Comparison of ENCODE assay signal across 2 cellular contexts in the genomic region with DNA sequence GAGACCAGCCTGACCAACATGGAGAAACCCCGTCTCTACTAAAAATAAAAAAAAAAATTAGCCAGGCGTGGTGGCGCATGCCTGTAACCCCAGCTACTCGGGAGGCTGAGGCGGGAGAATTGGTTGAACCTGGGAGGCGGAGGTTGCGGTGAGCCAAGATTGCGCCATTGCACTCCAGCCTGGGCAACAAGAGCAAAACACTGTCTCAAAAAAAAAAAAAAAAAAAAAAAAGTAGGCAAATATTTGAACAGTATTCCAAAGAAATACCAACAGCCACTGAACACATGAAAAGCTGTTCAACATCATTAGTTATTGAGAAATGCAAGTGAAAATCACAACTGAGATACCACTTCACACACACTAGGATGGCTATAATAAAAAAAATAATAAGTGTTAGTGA.
A peak's percentile ranks its signal among the peaks of the same experiment; 100 is the strongest.
TF ChIP-seq lines count a peak whose summit lies in the region.
"Not testable (repeated sequence)": the region's sequence is repeated elsewhere in the genome, so short reads cannot be mapped to it uniquely, and the experiment has no call there.

No MANE protein-coding gene starts in this region.

TF ChIP-seq in HepG2, 621 proteins besides CTCF, POLR2A, EP300 and RAD21 (continues in another document):
- TF ChIP-seq ZSCAN5A (CRISPR knock-in tag; IDR thresholded peaks at IDR 0.05; ENCODE audit: borderline replicate concordance) (0 out of 2 replicates have a peak, but pooled peaks have one; percentile 40), RCOR2 (CRISPR knock-in tag; IDR thresholded peaks at IDR 0.05) (peak; percentile 76), GATAD2A (CRISPR knock-in tag; IDR thresholded peaks at IDR 0.05) (peak; percentile 51), TRIM24 (CRISPR knock-in tag; IDR thresholded peaks at IDR 0.05) (peak; percentile 57; the same call in 1 of the 2 replicates), SOX6 (CRISPR knock-in tag; IDR thresholded peaks at IDR 0.05) (0 out of 2 replicates have a peak, but pooled peaks have one; percentile 32), ZMYM3 (CRISPR knock-in tag; IDR thresholded peaks at IDR 0.05) (peak; percentile 87), ZGPAT (CRISPR knock-in tag; IDR thresholded peaks at IDR 0.05) (peak; percentile 60; the same call in 1 of the 2 replicates), SOX13 (CRISPR knock-in tag; conservative IDR thresholded peaks at IDR 0.05 in 1 of 2, IDR thresholded peaks at IDR 0.05 in 1 of 2) (0 out of 4 replicates have a peak, but pooled peaks of 1 of the 2 experiments have one; percentile 13), CBX5 (CRISPR knock-in tag; IDR thresholded peaks at IDR 0.05; ENCODE audit: borderline replicate concordance) (0 out of 2 replicates have a peak, but pooled peaks have one; percentile 25), NCOA2 (CRISPR knock-in tag; IDR thresholded peaks at IDR 0.05) (0 out of 2 replicates have a peak, but pooled peaks have one; percentile 18), KDM1A (CRISPR knock-in tag; IDR thresholded peaks at IDR 0.05) (peak; percentile 82; the same call in 1 of the 2 replicates)
- TF ChIP-seq SOX6, SOX13 (IDR thresholded peaks at IDR 0.05): not testable (repeated sequence)
- TF ChIP-seq, protein P1, sequence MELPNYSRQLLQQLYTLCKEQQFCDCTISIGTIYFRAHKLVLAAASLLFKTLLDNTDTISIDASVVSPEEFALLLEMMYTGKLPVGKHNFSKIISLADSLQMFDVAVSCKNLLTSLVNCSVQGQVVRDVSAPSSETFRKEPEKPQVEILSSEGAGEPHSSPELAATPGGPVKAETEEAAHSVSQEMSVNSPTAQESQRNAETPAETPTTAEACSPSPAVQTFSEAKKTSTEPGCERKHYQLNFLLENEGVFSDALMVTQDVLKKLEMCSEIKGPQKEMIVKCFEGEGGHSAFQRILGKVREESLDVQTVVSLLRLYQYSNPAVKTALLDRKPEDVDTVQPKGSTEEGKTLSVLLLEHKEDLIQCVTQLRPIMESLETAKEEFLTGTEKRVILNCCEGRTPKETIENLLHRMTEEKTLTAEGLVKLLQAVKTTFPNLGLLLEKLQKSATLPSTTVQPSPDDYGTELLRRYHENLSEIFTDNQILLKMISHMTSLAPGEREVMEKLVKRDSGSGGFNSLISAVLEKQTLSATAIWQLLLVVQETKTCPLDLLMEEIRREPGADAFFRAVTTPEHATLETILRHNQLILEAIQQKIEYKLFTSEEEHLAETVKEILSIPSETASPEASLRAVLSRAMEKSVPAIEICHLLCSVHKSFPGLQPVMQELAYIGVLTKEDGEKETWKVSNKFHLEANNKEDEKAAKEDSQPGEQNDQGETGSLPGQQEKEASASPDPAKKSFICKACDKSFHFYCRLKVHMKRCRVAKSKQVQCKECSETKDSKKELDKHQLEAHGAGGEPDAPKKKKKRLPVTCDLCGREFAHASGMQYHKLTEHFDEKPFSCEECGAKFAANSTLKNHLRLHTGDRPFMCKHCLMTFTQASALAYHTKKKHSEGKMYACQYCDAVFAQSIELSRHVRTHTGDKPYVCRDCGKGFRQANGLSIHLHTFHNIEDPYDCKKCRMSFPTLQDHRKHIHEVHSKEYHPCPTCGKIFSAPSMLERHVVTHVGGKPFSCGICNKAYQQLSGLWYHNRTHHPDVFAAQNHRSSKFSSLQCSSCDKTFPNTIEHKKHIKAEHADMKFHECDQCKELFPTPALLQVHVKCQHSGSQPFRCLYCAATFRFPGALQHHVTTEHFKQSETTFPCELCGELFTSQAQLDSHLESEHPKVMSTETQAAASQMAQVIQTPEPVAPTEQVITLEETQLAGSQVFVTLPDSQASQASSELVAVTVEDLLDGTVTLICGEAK (IDR thresholded peaks at IDR 0.05), result peak; percentile 59
- TF ChIP-seq, protein P1 (CRISPR knock-in tag; IDR thresholded peaks at IDR 0.05), result peak; percentile 81

TF ChIP-seq in liver, 16 proteins besides CTCF, POLR2A, EP300 and RAD21 (continued from another document):
- TF ChIP-seq HNF4A (conservative IDR thresholded peaks at IDR 0.05), result peak; percentile 10 to 45
